Comparison of ENCODE assay signal across 10 cellular contexts in the genomic region with DNA sequence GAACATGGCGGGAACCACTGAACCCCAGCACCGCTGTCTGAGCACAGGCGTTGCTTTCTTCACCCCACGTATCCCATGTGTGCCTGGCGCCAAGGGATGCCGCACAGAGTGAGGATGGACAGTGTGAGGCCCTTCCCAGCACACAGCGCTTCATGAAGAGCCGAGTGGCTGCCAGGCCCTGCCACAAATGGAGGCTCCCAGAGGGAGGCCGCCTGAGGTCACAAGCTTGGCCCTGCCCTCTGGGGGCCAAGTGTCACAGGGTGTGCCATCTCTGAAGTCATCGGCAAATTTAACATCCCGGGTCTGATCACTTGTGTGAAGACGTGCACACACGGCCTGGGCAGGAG. TPM values are rescaled to one million over a fixed set of nuclear protein-coding genes. Genes with fewer than 3 reads are reported as not detected.
A peak's percentile ranks its signal among the peaks of the same experiment; 100 is the strongest.
DNase-seq lines count a peak whose midpoint lies in the region; ATAC-seq and TF ChIP-seq lines count a peak whose summit lies in the region.
"Had no signal": no experiment of that assay in that cellular context is flagged by ENCODE, and none has a peak within 500 bp of the region (broad histone marks: within the 10 kb centered on the region; RNA-seq: fewer than 3 reads in every experiment).

No MANE protein-coding gene starts in this region.

- H3K27ac ChIP-seq in IMR-90 (ENCODE audit: insufficient read depth, low read length): no peak overlapping the region

- peak overlapping the region; percentile 67 for H3K4me3 Mint-ChIP-seq in dendritic cell treated with granulocyte-macrophage colony-stimulating factor and Interleukin-4, amounts not matched to agents 40 ng/mL and 50 ng/mL, for 4 days
- H3K4me3 Mint-ChIP-seq in nephron: peak overlapping the region in 1 of 3 experiments; percentile 21

- POLR2A ChIA-PET in IMR-90 (lab: Charles Lee; ENCODE audit: unreplicated experiment): no interaction called here

- no peak overlapping the region for H3K4me2 ChIP-seq in IMR-90 (ENCODE audit: low read depth, low read length)

- BruUV-seq in IMR-90 (replicated peaks; lab: Mats Ljungman, UMichigan): no TSS peak

- peaks cover 16 to 80% of the 10 kb centered on the region in 2 experiments for H3K79me1 ChIP-seq in IMR-90 (ENCODE audit: low read depth in 1 of 2, low read length in 2 of 2)

- intact Hi-C loops in IMR-90 (cut with micrococcal nuclease): no loop called here
- intact Hi-C loops in dendritic cell treated with granulocyte-macrophage colony-stimulating factor and Interleukin-4, amounts not matched to agents 40 ng/mL and 50 ng/mL, for 4 days (cut with micrococcal nuclease): no loop called here

- H2BK20ac ChIP-seq in IMR-90 (ENCODE audit: low read depth, low read length): no peak overlapping the region

- no peaks in the 10 kb centered on the region for H3K27me3 ChIP-seq in IMR-90 (ENCODE audit: control insufficient read depth, insufficient read depth, low read length)

- H4K20me1 ChIP-seq in IMR-90 (ENCODE audit: insufficient read depth, low read length): peaks cover 35% of the 10 kb centered on the region

- no peak overlapping the region for H3K9ac ChIP-seq in IMR-90 (ENCODE audit: low read depth, low read length)

- peak overlapping the region; percentile 27 for H2BK5ac ChIP-seq in IMR-90 (ENCODE audit: low read depth, low read length, poor library complexity, severe bottlenecking)

- H3K23ac ChIP-seq in IMR-90 (ENCODE audit: low read depth, low read length): no peak overlapping the region

- no peak for TF ChIP-seq RAD21 in IMR-90 (IDR thresholded peaks at IDR 0.05; ENCODE audit: low read length)

- no peak overlapping the region for H2AFZ ChIP-seq in IMR-90 (replicated peaks; ENCODE audit: low read length, poor library complexity)

- no peaks in the 10 kb centered on the region for H3K9me3 Mint-ChIP-seq in dendritic cell treated with granulocyte-macrophage colony-stimulating factor and Interleukin-4, amounts not matched to agents 40 ng/mL and 50 ng/mL, for 4 days
- H3K9me3 Mint-ChIP-seq in nephron: no peaks in the 10 kb centered on the region

- peak overlapping the region; percentile 27; the same call in 1 of the 2 replicates for H3K4ac ChIP-seq in IMR-90 (ENCODE audit: low read depth, low read length)

- H2BK120ac ChIP-seq in IMR-90 (ENCODE audit: low read depth, low read length): no peak overlapping the region

- peak overlapping the region; percentile 62 for H2AK9ac ChIP-seq in IMR-90 (replicated peaks; ENCODE audit: low read depth, low read length, poor library complexity)

- H3K27ac Mint-ChIP-seq in dendritic cell treated with granulocyte-macrophage colony-stimulating factor and Interleukin-4, amounts not matched to agents 40 ng/mL and 50 ng/mL, for 4 days: peak overlapping the region; percentile 91
- H3K27ac Mint-ChIP-seq in nephron: peak overlapping the region in 2 of 3 experiments; percentile 71 to 82

- no peak overlapping the region for H3K56ac ChIP-seq in IMR-90 (ENCODE audit: extremely low read depth, insufficient read depth, low read length)

- no peak overlapping the region for H2BK15ac ChIP-seq in IMR-90 (ENCODE audit: low read depth, low read length)

- in situ Hi-C loops in IMR-90 (cut with MboI; ENCODE audit: low sequenced_read_pairs): no loop called here

- 93% methylated on average over 11 of the region's 13 CpGs; no CpG with 5 or more reads in 1 of the 2 experiments for WGBS in IMR-90 (ENCODE audit: extremely low coverage in 2 of 2, insufficient read length in 1 of 2), 2 experiments

- H4K8ac ChIP-seq in IMR-90 (ENCODE audit: low read depth in 2 of 2, low read length in 2 of 2): no peak overlapping the region

- H3K9me1 ChIP-seq in IMR-90 (ENCODE audit: insufficient read depth, low read length): peaks cover 21% of the 10 kb centered on the region

- H3K27me3 Mint-ChIP-seq in dendritic cell treated with granulocyte-macrophage colony-stimulating factor and Interleukin-4, amounts not matched to agents 40 ng/mL and 50 ng/mL, for 4 days: no peaks in the 10 kb centered on the region
- H3K27me3 Mint-ChIP-seq in nephron (ENCODE audit: low read depth): no peaks in the 10 kb centered on the region

- H4K91ac ChIP-seq in IMR-90 (ENCODE audit: insufficient read depth, low read depth, low read length): no peak overlapping the region

- H3K36me3 ChIP-seq in IMR-90 (ENCODE audit: control insufficient read depth, insufficient read depth, low read length): peaks cover 42% of the 10 kb centered on the region

- H2AK5ac ChIP-seq in IMR-90 (ENCODE audit: low read depth, low read length): no peak overlapping the region

- ATAC-seq in IMR-90 (ENCODE audit: low read depth) (no peak), HG03469 (IDR thresholded peaks at IDR 0.05; ENCODE audit: unreplicated experiment) (no peak)

- TF ChIP-seq POLR2A in IMR-90 (IDR thresholded peaks at IDR 0.05; ENCODE audit: low read depth, low read length): no peak

- no peak overlapping the region for H3K14ac ChIP-seq in IMR-90 (replicated peaks; ENCODE audit: low read depth, low read length)

- peaks cover 80% of the 10 kb centered on the region for H3K36me3 Mint-ChIP-seq in dendritic cell treated with granulocyte-macrophage colony-stimulating factor and Interleukin-4, amounts not matched to agents 40 ng/mL and 50 ng/mL, for 4 days (ENCODE audit: low read depth)
- H3K36me3 Mint-ChIP-seq in nephron (ENCODE audit: low read depth): peaks cover 3% of the 10 kb centered on the region

- DNase-seq in AG08396 (ENCODE audit: low spot score) (peak; percentile 3), IMR-90 (no peak), dedifferentiated amniotic fluid mesenchymal stem cell (ENCODE audit: extremely low spot score) (no peak), OCI-M2 (lab: John Stamatoyannopoulos, UW; ENCODE audit: unreplicated experiment) (no peak), SHP77 treated with DMSO at 0.1 percent for 48 hours (lab: John Stamatoyannopoulos, UW) (no peak)
- DNase-seq: stimulated activated CD4-positive, alpha-beta T cell treated with anti-CD3 and anti-CD28 coated beads, Interleukin-15, amount 100 ng/mL, for 24 hours had no signal

- TF ChIP-seq CTCF in IMR-90 (conservative IDR thresholded peaks at IDR 0.05; ENCODE audit: low read depth, low read length): no peak
- no peak for TF ChIP-seq CTCF in nephron (IDR thresholded peaks at IDR 0.05; ENCODE audit: unreplicated experiment in 3 of 3)

- no peak overlapping the region for H3K18ac ChIP-seq in IMR-90 (ENCODE audit: low read depth, low read length)

- dilution Hi-C loops in IMR-90 (cut with HindIII; ENCODE audit: low sequenced_read_pairs, unreplicated experiment): no loop called here

- no peak overlapping the region for H3K4me3 ChIP-seq in IMR-90 (ENCODE audit: insufficient read depth, low read depth, low read length)
- H3K4me3 ChIP-seq: lung had no signal

- H3K4me1 ChIP-seq in IMR-90 (ENCODE audit: control insufficient read depth, insufficient read depth, low read length): peaks cover 18% of the 10 kb centered on the region

- peaks cover 72% of the 10 kb centered on the region for H3K4me1 Mint-ChIP-seq in dendritic cell treated with granulocyte-macrophage colony-stimulating factor and Interleukin-4, amounts not matched to agents 40 ng/mL and 50 ng/mL, for 4 days (ENCODE audit: low read depth)
- peaks cover 45% of the 10 kb centered on the region for H3K4me1 Mint-ChIP-seq in nephron

- H4K5ac ChIP-seq in IMR-90 (ENCODE audit: low read depth, low read length): no peak overlapping the region

- CTCF ChIA-PET in IMR-90 (lab: Yijun Ruan, JAX): no interaction called here

- H3K9me3 ChIP-seq in IMR-90 (ENCODE audit: control insufficient read depth, insufficient read depth, low read length): no peaks in the 10 kb centered on the region

TF ChIP-seq in IMR-90, 13 proteins besides CTCF, POLR2A, EP300 and RAD21:
- TF ChIP-seq MXI1 (IDR thresholded peaks at IDR 0.05; ENCODE audit: borderline replicate concordance, low read depth, low read length) (no peak), MAZ (IDR thresholded peaks at IDR 0.05; ENCODE audit: borderline replicate concordance, low read depth, low read length) (no peak), BHLHE40 (IDR thresholded peaks at IDR 0.05; ENCODE audit: low read depth, low read length) (no peak), CHD1 (IDR thresholded peaks at IDR 0.05; ENCODE audit: low read depth, low read length) (no peak)
- TF ChIP-seq, protein P1, sequence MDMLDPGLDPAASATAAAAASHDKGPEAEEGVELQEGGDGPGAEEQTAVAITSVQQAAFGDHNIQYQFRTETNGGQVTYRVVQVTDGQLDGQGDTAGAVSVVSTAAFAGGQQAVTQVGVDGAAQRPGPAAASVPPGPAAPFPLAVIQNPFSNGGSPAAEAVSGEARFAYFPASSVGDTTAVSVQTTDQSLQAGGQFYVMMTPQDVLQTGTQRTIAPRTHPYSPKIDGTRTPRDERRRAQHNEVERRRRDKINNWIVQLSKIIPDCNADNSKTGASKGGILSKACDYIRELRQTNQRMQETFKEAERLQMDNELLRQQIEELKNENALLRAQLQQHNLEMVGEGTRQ (IDR thresholded peaks at IDR 0.05; ENCODE audit: low read depth, low read length): no peak

RNA-seq across cellular contexts. Expression of a gene that starts 24.4 kb away (rescaled TPM):
- 2.3 and 3.3 TPM in 2 replicates for total RNA-seq in IMR-90 (2012; rRNA removed)
- 8.1 and 9.8 TPM in 2 replicates for polyA plus RNA-seq in IMR-90 (2012; rRNA removed)
- 12.5 and 13.1 TPM in 2 replicates for polyA plus RNA-seq in IMR-90 (2012; cell fraction: cytosol; rRNA removed)
- polyA plus RNA-seq in IMR-90 (2012; cell fraction: nucleus; rRNA removed; ENCODE audit: low replicate concordance): 4.6 and 9.8 TPM in 2 replicates

RNA-seq across cellular contexts. Expression of a gene that starts 29.1 kb away (rescaled TPM):
- total RNA-seq in IMR-90 (2012; rRNA removed): 1.3 and 1.4 TPM in 2 replicates
- polyA plus RNA-seq in IMR-90 (2012; rRNA removed): 3.2 and 3.4 TPM in 2 replicates
- polyA plus RNA-seq in IMR-90 (2012; cell fraction: cytosol; rRNA removed): 7.1 and 7.7 TPM in 2 replicates
- 10.0 and 17.1 TPM in 2 replicates for polyA plus RNA-seq in IMR-90 (2012; cell fraction: nucleus; rRNA removed; ENCODE audit: low replicate concordance)

RNA-seq across cellular contexts. Expression of a gene that starts 32.6 kb away (rescaled TPM):
- total RNA-seq in IMR-90 (2012; rRNA removed): 28.1 and 32.2 TPM in 2 replicates
- polyA plus RNA-seq in IMR-90 (2012; rRNA removed): 138 and 161 TPM in 2 replicates
- polyA plus RNA-seq in IMR-90 (2012; cell fraction: cytosol; rRNA removed): 103 and 170 TPM in 2 replicates
- polyA plus RNA-seq in IMR-90 (2012; cell fraction: nucleus; rRNA removed; ENCODE audit: low replicate concordance): 93.0 and 160 TPM in 2 replicates

RNA-seq across cellular contexts. Expression of a gene that starts 34.7 kb away (rescaled TPM):
- total RNA-seq in IMR-90 (2012; rRNA removed): 11.4 and 12.4 TPM in 2 replicates
- polyA plus RNA-seq in IMR-90 (2012; rRNA removed): 22.9 and 26.7 TPM in 2 replicates
- 16.1 and 20.9 TPM in 2 replicates for polyA plus RNA-seq in IMR-90 (2012; cell fraction: cytosol; rRNA removed)
- 18.2 and 45.9 TPM in 2 replicates for polyA plus RNA-seq in IMR-90 (2012; cell fraction: nucleus; rRNA removed; ENCODE audit: low replicate concordance)
